Comparison of ENCODE assay signal across 14 cellular contexts in the genomic region with DNA sequence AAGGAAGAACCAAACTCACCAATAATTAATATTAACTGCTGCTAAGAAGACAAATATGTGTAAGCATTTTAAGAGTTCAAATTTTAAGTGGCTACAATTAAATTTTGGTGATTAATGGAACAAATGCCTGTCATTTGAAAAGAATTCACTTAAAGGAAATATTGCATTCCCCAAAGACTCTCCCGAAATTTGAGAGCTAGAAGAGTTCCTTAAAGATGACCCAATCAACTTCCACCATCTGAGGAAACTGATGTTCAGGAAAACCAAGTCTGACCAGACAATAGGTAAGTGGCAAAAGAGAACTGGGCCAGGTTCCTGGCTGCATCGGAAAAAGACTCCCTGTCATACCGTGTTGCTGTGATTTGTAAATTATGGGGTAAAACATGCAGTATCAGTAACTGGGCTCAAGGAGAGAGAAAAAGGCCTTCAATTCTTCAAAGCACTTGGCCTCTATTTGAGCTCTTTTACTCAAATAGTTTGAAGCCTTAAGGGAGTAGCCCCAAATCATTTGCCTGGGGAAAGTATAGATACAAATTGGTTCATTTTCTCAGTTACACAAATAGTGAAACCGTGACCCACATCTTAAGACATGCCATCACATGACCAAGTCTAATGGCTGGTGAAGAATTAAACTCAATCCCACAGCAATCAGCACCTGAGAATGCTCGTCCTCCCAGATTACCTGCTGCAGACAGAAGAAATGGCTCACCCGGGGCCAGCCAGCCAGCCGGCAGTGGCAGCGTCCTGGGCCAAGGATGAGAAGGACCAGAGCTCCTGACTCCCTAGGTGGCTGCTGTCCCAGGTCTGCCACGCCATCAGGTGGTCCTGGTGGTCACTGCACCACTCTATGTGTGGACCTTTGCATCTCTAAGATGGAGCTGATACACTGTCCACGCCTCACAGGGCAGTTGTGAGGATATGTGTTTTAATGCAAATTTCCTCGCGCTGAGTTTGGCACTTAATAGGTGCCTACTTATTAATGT.
DNase-seq lines count a peak whose midpoint lies in the region; ATAC-seq, FAIRE-seq and TF ChIP-seq lines count a peak whose summit lies in the region.
"Had no signal": no experiment of that assay in that cellular context is flagged by ENCODE, and none has a peak within 500 bp of the region (broad histone marks: within the 10 kb centered on the region; RNA-seq: fewer than 3 reads in every experiment).

No MANE protein-coding gene starts in this region.

- POLR2A ChIA-PET in HepG2 (lab: Yijun Ruan, JAX): no interaction called here

- DNase-seq in HepG2 (ENCODE audit: low spot score): peak; percentile 5
- DNase-seq in right lobe of liver: no peak
- peak; percentile 56 for DNase-seq in glutamatergic neuron
- no peak for DNase-seq in lower leg skin (ENCODE audit: low spot score in 2 of 2)
- no peak for DNase-seq in UCSD-AML1 (lab: John Stamatoyannopoulos, UW; ENCODE audit: unreplicated experiment)
- no peak for DNase-seq in activated T-cell treated with anti-CD3 and anti-CD28 coated beads, Interleukin-2, amount 50 U/mL, for 1 hour
- DNase-seq: activated CD4-positive, alpha-beta T cell treated with anti-CD3 and anti-CD28 coated beads, Interleukin-2, amount 10 ng/mL, durations not matched to agents 24 days and 14 days; activated naive CD4-positive, alpha-beta T cell treated with anti-CD3 and anti-CD28 coated beads, Interleukin-2, amount 10 ng/mL, durations not matched to agents 7 days and 5 days; dorsolateral prefrontal cortex; heart left ventricle had no signal

- H3K4me1 Mint-ChIP-seq in glutamatergic neuron (ENCODE audit: low read depth, unreplicated experiment): peaks cover 1% of the 10 kb centered on the region
- H3K4me1 Mint-ChIP-seq: activated CD4-positive, alpha-beta T cell treated with anti-CD3 and anti-CD28 coated beads, Interleukin-2, amount 10 ng/mL, durations not matched to agents 24 days and 14 days; activated naive CD4-positive, alpha-beta T cell treated with anti-CD3 and anti-CD28 coated beads, Interleukin-2, amount 10 ng/mL, durations not matched to agents 7 days and 5 days had no signal

- no peak for TF ChIP-seq POLR2A in HepG2 (IDR thresholded peaks at IDR 0.05; ENCODE audit: insufficient read depth in 1 of 2, low read depth in 2 of 2, low read length in 2 of 2)
- TF ChIP-seq POLR2A in right lobe of liver (IDR thresholded peaks at IDR 0.05): no peak
- TF ChIP-seq POLR2A in lower leg skin (IDR thresholded peaks at IDR 0.05): no peak

- peak; percentile 78 for TF ChIP-seq CTCF in HepG2 (CRISPR knock-in tag; IDR thresholded peaks at IDR 0.05)
- TF ChIP-seq CTCF in right lobe of liver (IDR thresholded peaks at IDR 0.05): no peak
- TF ChIP-seq CTCF in OCI-LY3 (IDR thresholded peaks at IDR 0.05; ENCODE audit: low read depth, low read length): peak; percentile 51
- no peak for TF ChIP-seq CTCF in glutamatergic neuron (IDR thresholded peaks at IDR 0.05; ENCODE audit: partially characterized antibody, unreplicated experiment)
- no peak for TF ChIP-seq CTCF in lower leg skin (IDR thresholded peaks at IDR 0.05)

- H3K9me3 ChIP-seq in HepG2 (ENCODE audit: low read length) (no peaks in the 10 kb centered on the region), right lobe of liver (no peaks in the 10 kb centered on the region), OCI-LY3 (ENCODE audit: insufficient read depth, low read length) (no peaks in the 10 kb centered on the region)
- H3K9me3 ChIP-seq: BLaER1, heart left ventricle, SJSA1 had no signal

- H3K36me3 ChIP-seq in HepG2 (replicated peaks in 1 of 2; ENCODE audit: control insufficient read depth in 1 of 2, insufficient read depth in 2 of 2, low read length in 2 of 2) (no peaks in the 10 kb centered on the region), right lobe of liver (no peaks in the 10 kb centered on the region), OCI-LY3 (replicated peaks; ENCODE audit: low read depth, low read length) (no peaks in the 10 kb centered on the region)
- H3K36me3 ChIP-seq: BLaER1, SJSA1 had no signal

- ATAC-seq in HepG2: peak; percentile 89
- ATAC-seq in right lobe of liver: no peak
- no peak for ATAC-seq in GM21737 (IDR thresholded peaks at IDR 0.05; ENCODE audit: unreplicated experiment)

- H4K20me1 ChIP-seq in HepG2 (ENCODE audit: insufficient read depth, low read length): no peaks in the 10 kb centered on the region; the same call in 1 of the 2 replicates
- H4K20me1 ChIP-seq in OCI-LY3 (ENCODE audit: insufficient read depth, low read length): no peaks in the 10 kb centered on the region
- H4K20me1 ChIP-seq: BLaER1 had no signal

- H3K27me3 ChIP-seq in HepG2 (ENCODE audit: control insufficient read depth in 1 of 2, insufficient read depth in 2 of 2, low read length in 2 of 2) (peaks cover 2 to 13% of the 10 kb centered on the region in 2 experiments; a peak in 3 of 5 replicates), right lobe of liver (no peaks in the 10 kb centered on the region), OCI-LY3 (ENCODE audit: low read depth, low read length) (no peaks in the 10 kb centered on the region)
- H3K27me3 ChIP-seq: BLaER1, dorsolateral prefrontal cortex, heart left ventricle, SJSA1 had no signal

- intact Hi-C loops in HepG2 (cut with micrococcal nuclease; ENCODE audit: unreplicated experiment) (no loop called here), right lobe of liver (cut with DNase I) (no loop called here), lower leg skin (cut with DNase I; ENCODE audit: low total_unique reads) (no loop called here)

- H3K4me1 ChIP-seq in HepG2 (ENCODE audit: insufficient read depth, low read length) (no peaks in the 10 kb centered on the region), right lobe of liver (peaks cover 0 to 1% (median under 1%) of the 10 kb centered on the region in 4 donors), OCI-LY3 (ENCODE audit: low read length) (peaks cover 31% of the 10 kb centered on the region)
- H3K4me1 ChIP-seq: SJSA1 had no signal

- no TSS peak for BruUV-seq in HepG2 (replicated peaks; lab: Mats Ljungman, UMichigan)

- no peaks in the 10 kb centered on the region for H3K79me2 ChIP-seq in HepG2 (ENCODE audit: insufficient read depth, low read length)
- H3K79me2 ChIP-seq in OCI-LY3 (ENCODE audit: low read length): no peaks in the 10 kb centered on the region

- TF ChIP-seq EP300 in HepG2 (IDR thresholded peaks at IDR 0.05; ENCODE audit: low read depth in 2 of 2, low read length in 2 of 2) (no peak), HepG2 (CRISPR knock-in tag; IDR thresholded peaks at IDR 0.05; ENCODE audit: borderline replicate concordance) (no peak)

- FAIRE-seq in HepG2 (lab: Jason Lieb, UNC): no peak

- CTCF ChIA-PET in HepG2 (lab: Yijun Ruan, JAX; ENCODE audit: low intra/inter-chr PET ratio, low total read pairs): no interaction called here

- H3K4me3 Mint-ChIP-seq in glutamatergic neuron (ENCODE audit: unreplicated experiment): no peak overlapping the region
- H3K4me3 Mint-ChIP-seq: activated CD4-positive, alpha-beta T cell treated with anti-CD3 and anti-CD28 coated beads, Interleukin-2, amount 10 ng/mL, durations not matched to agents 24 days and 14 days; activated naive CD4-positive, alpha-beta T cell treated with anti-CD3 and anti-CD28 coated beads, Interleukin-2, amount 10 ng/mL, durations not matched to agents 7 days and 5 days had no signal

- H3K4me3 ChIP-seq in HepG2 (replicated peaks in 1 of 3; ENCODE audit: insufficient read depth in 1 of 3, low read depth in 2 of 3, low read length in 3 of 3) (no peak overlapping the region), right lobe of liver (no peak overlapping the region), OCI-LY3 (ENCODE audit: low read length) (peak overlapping the region; percentile 37), lower leg skin (ENCODE audit: low read depth, poor library complexity, severe bottlenecking) (no peak overlapping the region)
- H3K4me3 ChIP-seq: BLaER1, dorsolateral prefrontal cortex, heart left ventricle, SJSA1 had no signal

- H3K4me2 ChIP-seq in HepG2 (ENCODE audit: low read depth, low read length) (no peak overlapping the region), OCI-LY3 (ENCODE audit: low read length) (peak overlapping the region; percentile 65)
- H3K4me2 ChIP-seq: BLaER1 had no signal

- H3K27me3 Mint-ChIP-seq in glutamatergic neuron (ENCODE audit: unreplicated experiment): peaks cover 4% of the 10 kb centered on the region
- H3K27me3 Mint-ChIP-seq: activated CD4-positive, alpha-beta T cell treated with anti-CD3 and anti-CD28 coated beads, Interleukin-2, amount 10 ng/mL, durations not matched to agents 24 days and 14 days; activated naive CD4-positive, alpha-beta T cell treated with anti-CD3 and anti-CD28 coated beads, Interleukin-2, amount 10 ng/mL, durations not matched to agents 7 days and 5 days had no signal

- in situ Hi-C loops in HepG2 (cut with HindIII; ENCODE audit: extremely low pct_ligation_motif_present, low pct_unique_long_range_greater_than_20kb): no loop called here

- H2AFZ ChIP-seq in HepG2 (ENCODE audit: low read length) (no peak overlapping the region), OCI-LY3 (ENCODE audit: low read depth, low read length) (peak overlapping the region; percentile 26)

- peak; percentile 48; the same call in 1 of the 2 replicates for TF ChIP-seq RAD21 in HepG2 (CRISPR knock-in tag; IDR thresholded peaks at IDR 0.05)

- H3K9ac ChIP-seq in HepG2 (ENCODE audit: insufficient read depth, low read depth, low read length) (no peak overlapping the region), OCI-LY3 (ENCODE audit: low read length) (0 out of 2 replicates have a peak overlapping the region, but pooled peaks have one; percentile 18)
- H3K9ac ChIP-seq: BLaER1 had no signal

- no peaks in the 10 kb centered on the region for H3K9me3 Mint-ChIP-seq in glutamatergic neuron (ENCODE audit: unreplicated experiment)
- H3K9me3 Mint-ChIP-seq: activated CD4-positive, alpha-beta T cell treated with anti-CD3 and anti-CD28 coated beads, Interleukin-2, amount 10 ng/mL, durations not matched to agents 24 days and 14 days; activated naive CD4-positive, alpha-beta T cell treated with anti-CD3 and anti-CD28 coated beads, Interleukin-2, amount 10 ng/mL, durations not matched to agents 7 days and 5 days had no signal

- no peaks in the 10 kb centered on the region for H3K36me3 Mint-ChIP-seq in glutamatergic neuron (ENCODE audit: unreplicated experiment)
- H3K36me3 Mint-ChIP-seq: activated naive CD4-positive, alpha-beta T cell treated with anti-CD3 and anti-CD28 coated beads, Interleukin-2, amount 10 ng/mL, durations not matched to agents 7 days and 5 days had no signal

- H3K27ac ChIP-seq in HepG2 (ENCODE audit: extremely low read length, insufficient read depth, low read length): no peak overlapping the region
- H3K27ac ChIP-seq in right lobe of liver: no peak overlapping the region
- H3K27ac ChIP-seq in OCI-LY3 (ENCODE audit: low read length): peak overlapping the region; percentile 68
- H3K27ac ChIP-seq: BLaER1, dorsolateral prefrontal cortex, heart left ventricle, SJSA1 had no signal

- WGBS in HepG2 (ENCODE audit: low lambda C conversion rate): 41% methylated on average over 8 of the region's 12 CpGs
- WGBS in right lobe of liver (ENCODE audit: insufficient coverage, low coverage, low lambda C conversion rate, missing lambda C conversion rate): 78% methylated on average over 10 of the region's 12 CpGs
- 83 to 89% methylated on average over 12 of the region's 12 CpGs for WGBS in lower leg skin, 2 donors

- no peak overlapping the region for H3K27ac Mint-ChIP-seq in glutamatergic neuron (ENCODE audit: unreplicated experiment)
- H3K27ac Mint-ChIP-seq: activated CD4-positive, alpha-beta T cell treated with anti-CD3 and anti-CD28 coated beads, Interleukin-2, amount 10 ng/mL, durations not matched to agents 24 days and 14 days; activated naive CD4-positive, alpha-beta T cell treated with anti-CD3 and anti-CD28 coated beads, Interleukin-2, amount 10 ng/mL, durations not matched to agents 7 days and 5 days had no signal

Comparison
In these comparisons a context has a peak if more than half of its experiments do, and no peak if none do; other contexts are left out.
1. DNase-seq: peak in HepG2 (single experiment) and glutamatergic neuron (single experiment); none in right lobe of liver (0 of 3), lower leg skin (0 of 2), UCSD-AML1 (single experiment) and activated T-cell treated with anti-CD3 and anti-CD28 coated beads, Interleukin-2, amount 50 U/mL, for 1 hour (single experiment).
2. CTCF ChIP-seq: peak in HepG2 (single experiment) and OCI-LY3 (single experiment); none in right lobe of liver (0 of 4), glutamatergic neuron (single experiment) and lower leg skin (0 of 3).